Comparison of ENCODE assay signal across 11 cellular contexts in the genomic region with DNA sequence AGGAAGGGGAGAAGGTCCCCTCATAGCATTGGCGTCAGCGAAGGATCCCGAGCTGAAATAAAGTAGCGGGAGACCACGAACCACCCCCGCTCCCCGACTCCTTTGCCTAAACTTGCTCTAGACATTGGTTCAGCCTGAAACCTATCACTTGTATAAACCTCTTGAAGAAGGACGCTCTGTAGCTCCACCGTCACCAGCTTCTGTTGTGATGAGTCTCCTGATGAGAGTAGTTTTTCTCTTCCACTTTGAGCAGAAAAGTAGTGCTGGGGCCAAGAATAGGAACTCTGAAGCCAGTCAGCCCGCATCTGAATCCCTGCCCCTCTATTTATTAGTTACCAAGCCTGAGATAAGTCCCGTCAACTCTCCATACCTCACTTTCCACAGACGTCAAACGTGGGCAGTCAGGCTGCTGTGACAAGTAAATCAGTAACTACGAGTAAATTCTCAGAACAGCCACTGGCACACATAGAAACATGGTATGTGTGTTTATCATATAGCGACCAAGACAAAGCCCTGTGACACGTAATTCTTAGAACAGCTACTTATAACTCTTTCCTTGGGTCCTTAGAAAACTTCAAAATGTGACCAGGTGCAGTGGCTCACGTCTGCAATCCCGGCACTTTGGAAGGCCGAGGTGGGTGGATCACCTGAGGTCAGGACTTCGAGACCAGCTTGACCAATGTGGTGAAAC.
DNase-seq lines count a peak whose midpoint lies in the region; ATAC-seq and TF ChIP-seq lines count a peak whose summit lies in the region.
"Had no signal": no experiment of that assay in that cellular context is flagged by ENCODE, and none has a peak within 500 bp of the region (broad histone marks: within the 10 kb centered on the region; RNA-seq: fewer than 3 reads in every experiment).

No MANE protein-coding gene starts in this region.

- H3K4me1 ChIP-seq in ascending aorta (no peaks in the 10 kb centered on the region), esophagus squamous epithelium (no peaks in the 10 kb centered on the region)
- H3K4me1 ChIP-seq: tibial artery had no signal

- H3K9me3 Mint-ChIP-seq in activated T-cell treated with anti-CD3 and anti-CD28 coated beads, Interleukin-2, amount 50 U/mL, for 4 hours: peaks cover 2% of the 10 kb centered on the region

- no peaks in the 10 kb centered on the region for H3K27me3 Mint-ChIP-seq in activated T-cell treated with anti-CD3 and anti-CD28 coated beads, Interleukin-2, amount 50 U/mL, for 4 hours (ENCODE audit: low read depth)

- in situ Hi-C loops in Caki2 (cut with HindIII; ENCODE audit: low pct_unique_long_range_greater_than_20kb, low sequenced_read_pairs): no loop called here

- H3K27ac ChIP-seq in ascending aorta: no peak overlapping the region
- H3K27ac ChIP-seq in esophagus squamous epithelium: no peak overlapping the region
- H3K27ac ChIP-seq: tibial artery had no signal

- ATAC-seq in GM19328 (IDR thresholded peaks at IDR 0.05; ENCODE audit: unreplicated experiment): peak; percentile 63
- ATAC-seq in HG03064 (IDR thresholded peaks at IDR 0.05; ENCODE audit: low read depth, unreplicated experiment): peak; percentile 54
- ATAC-seq in activated T-cell treated with anti-CD3 and anti-CD28 coated beads, Interleukin-2, amount 50 U/mL, for 4 hours: peak; percentile 68 to 70

- no peak for TF ChIP-seq POLR2A in esophagus squamous epithelium (IDR thresholded peaks at IDR 0.05)

- peaks cover 34% of the 10 kb centered on the region for H3K36me3 Mint-ChIP-seq in activated T-cell treated with anti-CD3 and anti-CD28 coated beads, Interleukin-2, amount 50 U/mL, for 4 hours (ENCODE audit: insufficient read depth)

- peaks cover 75% of the 10 kb centered on the region for H3K4me1 Mint-ChIP-seq in activated T-cell treated with anti-CD3 and anti-CD28 coated beads, Interleukin-2, amount 50 U/mL, for 4 hours (ENCODE audit: low read depth)

- H3K4me3 Mint-ChIP-seq in activated T-cell treated with anti-CD3 and anti-CD28 coated beads, Interleukin-2, amount 50 U/mL, for 4 hours: peak overlapping the region; percentile 53

- H3K36me3 ChIP-seq in ascending aorta: no peaks in the 10 kb centered on the region
- no peaks in the 10 kb centered on the region for H3K36me3 ChIP-seq in esophagus squamous epithelium
- H3K36me3 ChIP-seq: tibial artery had no signal

- H3K27me3 ChIP-seq in ascending aorta (no peaks in the 10 kb centered on the region), esophagus squamous epithelium (no peaks in the 10 kb centered on the region)
- H3K27me3 ChIP-seq: tibial artery had no signal

- TF ChIP-seq CTCF in ascending aorta (IDR thresholded peaks at IDR 0.05) (no peak), esophagus squamous epithelium (IDR thresholded peaks at IDR 0.05) (no peak)

- intact Hi-C loops in ascending aorta (cut with DNase I): no loop called here
- intact Hi-C loops in esophagus squamous epithelium (cut with DNase I): no loop called here

- 70 to 73% methylated on average over 10 to 18 of the region's 20 CpGs for WGBS in esophagus squamous epithelium, 2 donors

- H3K4me3 ChIP-seq in ascending aorta: no peak overlapping the region
- no peak overlapping the region for H3K4me3 ChIP-seq in esophagus squamous epithelium
- H3K4me3 ChIP-seq: tibial artery had no signal

- DNase-seq in Caki2 (ENCODE audit: low read depth) (peak; percentile 0), ascending aorta (ENCODE audit: low spot score in 2 of 2) (no peak), NOMO-1 treated with DMSO at 0.1 percent for 48 hours (lab: John Stamatoyannopoulos, UW; ENCODE audit: unreplicated experiment) (no peak), COLO668 (lab: John Stamatoyannopoulos, UW; ENCODE audit: unreplicated experiment) (no peak), esophagus squamous epithelium (lab: John Stamatoyannopoulos, UW) (no peak)
- peak; percentile 13 for DNase-seq in activated T-cell treated with anti-CD3 and anti-CD28 coated beads, Interleukin-2, amount 50 U/mL, for 4 hours
- DNase-seq: MM.1S, occipital lobe, tibial artery had no signal

- no peaks in the 10 kb centered on the region for H3K9me3 ChIP-seq in ascending aorta
- no peaks in the 10 kb centered on the region for H3K9me3 ChIP-seq in esophagus squamous epithelium
- H3K9me3 ChIP-seq: tibial artery had no signal

Comparison
In these comparisons a context has a peak if more than half of its experiments do, and no peak if none do; other contexts are left out.
1. DNase-seq: peak in Caki2 (single experiment) and activated T-cell treated with anti-CD3 and anti-CD28 coated beads, Interleukin-2, amount 50 U/mL, for 4 hours (single experiment); none in ascending aorta (0 of 2), NOMO-1 treated with DMSO at 0.1 percent for 48 hours (single experiment), COLO668 (single experiment) and esophagus squamous epithelium (single experiment).
2. Peak in every context shown above with its lines, with median percentiles within 50 percentile points of each other: ATAC-seq.